In the genomic region with DNA sequence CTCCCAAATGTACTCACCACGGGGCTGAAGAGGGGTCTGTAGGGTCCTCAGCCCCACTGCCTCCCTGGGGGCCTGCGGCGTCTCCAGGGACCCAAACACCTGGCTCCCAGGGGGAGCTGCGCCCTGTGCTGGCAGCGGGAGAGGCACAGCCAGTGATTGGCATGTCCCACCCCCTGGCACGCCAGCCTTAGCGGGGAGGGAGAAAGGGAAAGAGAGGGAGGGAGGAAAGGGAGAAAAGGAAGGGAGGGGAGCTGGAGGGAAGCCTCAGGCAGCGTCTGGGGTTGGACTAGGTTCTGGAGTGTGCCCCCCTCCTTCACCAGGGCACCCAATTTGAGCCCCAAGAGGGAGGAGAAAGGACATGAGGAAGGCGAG, we compare ENCODE assay signal across 13 cellular contexts. TPM values are rescaled to one million over a fixed set of nuclear protein-coding genes. Genes with fewer than 3 reads are reported as not detected.
DNase-seq lines count a peak whose midpoint lies in the region; ATAC-seq, FAIRE-seq and TF ChIP-seq lines count a peak whose summit lies in the region.
"Had no signal": no experiment of that assay in that cellular context is flagged by ENCODE, and none has a peak within 500 bp of the region (broad histone marks: within the 10 kb centered on the region; RNA-seq: fewer than 3 reads in every experiment).

A gene with protein sequence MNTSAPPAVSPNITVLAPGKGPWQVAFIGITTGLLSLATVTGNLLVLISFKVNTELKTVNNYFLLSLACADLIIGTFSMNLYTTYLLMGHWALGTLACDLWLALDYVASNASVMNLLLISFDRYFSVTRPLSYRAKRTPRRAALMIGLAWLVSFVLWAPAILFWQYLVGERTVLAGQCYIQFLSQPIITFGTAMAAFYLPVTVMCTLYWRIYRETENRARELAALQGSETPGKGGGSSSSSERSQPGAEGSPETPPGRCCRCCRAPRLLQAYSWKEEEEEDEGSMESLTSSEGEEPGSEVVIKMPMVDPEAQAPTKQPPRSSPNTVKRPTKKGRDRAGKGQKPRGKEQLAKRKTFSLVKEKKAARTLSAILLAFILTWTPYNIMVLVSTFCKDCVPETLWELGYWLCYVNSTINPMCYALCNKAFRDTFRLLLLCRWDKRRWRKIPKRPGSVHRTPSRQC (minus strand): TSS at position 163 of the 372 bp plus-strand sequence. CDS start 10,263 bp downstream, outside the sequence.

- 0 out of 2 replicates have a peak within 1 kb of the TSS, but pooled peaks have one; percentile 14 for H3K9ac ChIP-seq in HCT116 (ENCODE audit: low read length)

- no peaks in the 10 kb centered on the region for H4K20me1 ChIP-seq in HCT116 (ENCODE audit: insufficient read depth)

- ATAC-seq in HCT116 = peak; percentile 63
- 0 out of 3 replicates have a peak, but pooled peaks have one; percentile 6 for ATAC-seq in RWPE2 (ENCODE audit: low read depth)

- TF ChIP-seq CTCF in HCT116 (IDR thresholded peaks at IDR 0.05 in 2 of 3, conservative IDR thresholded peaks at IDR 0.05 in 1 of 3; ENCODE audit: borderline replicate concordance in 1 of 3, insufficient read depth in 1 of 3, low read depth in 2 of 3, low read length in 2 of 3) (no peak), RWPE2 (IDR thresholded peaks at IDR 0.05; ENCODE audit: poor library complexity, severe bottlenecking) (no peak), prostate gland (IDR thresholded peaks at IDR 0.05) (peak in 2 of 4 experiments; percentile 13 to 22)

- H3K9me3 ChIP-seq in HCT116 (ENCODE audit: control insufficient read depth in 1 of 2, insufficient read depth in 1 of 2, low read depth in 1 of 2, low read length in 2 of 2) = no peaks in the 10 kb centered on the region
- no peaks in the 10 kb centered on the region for H3K9me3 ChIP-seq in RWPE2 (ENCODE audit: severe bottlenecking)
- H3K9me3 ChIP-seq in prostate gland = no peaks in the 10 kb centered on the region

- H3K4me3 ChIP-seq in HCT116 (replicated peaks in 1 of 2; ENCODE audit: low read depth in 1 of 2, low read length in 2 of 2) (peak within 1 kb of the TSS; percentile 13 to 32), RWPE2 (ENCODE audit: severe bottlenecking) (no peak within 1 kb of the TSS), prostate gland (peak within 1 kb of the TSS; percentile 35 to 52)

- H3K9me2 ChIP-seq in HCT116 (ENCODE audit: insufficient read depth) = no peaks in the 10 kb centered on the region

- H3K36me3 ChIP-seq in HCT116 (ENCODE audit: control insufficient read depth in 1 of 2, insufficient read depth in 2 of 2, low read length in 2 of 2) (no peaks in the 10 kb centered on the region), RWPE2 (ENCODE audit: low read depth) (no peaks in the 10 kb centered on the region), prostate gland (no peaks in the 10 kb centered on the region)

- peak within 1 kb of the TSS; percentile 73 for H3K4me2 ChIP-seq in HCT116 (ENCODE audit: low read length)

- TF ChIP-seq POLR2A in HCT116 (IDR thresholded peaks at IDR 0.05; ENCODE audit: borderline replicate concordance, extremely low read depth, insufficient read depth, insufficient read length) (no peak), prostate gland (IDR thresholded peaks at IDR 0.05) (no peak)

- no peaks in the 10 kb centered on the region for H3K79me2 ChIP-seq in HCT116 (ENCODE audit: insufficient read depth, low read length)

- intact Hi-C loops in HCT116 (cut with micrococcal nuclease) (no loop called here), prostate gland (cut with DNase I) (no loop called here)

- CTCF ChIA-PET in HCT116 (lab: Charles Lee) = interaction anchor here (1.1 to 2.3 kb wide), 4 partner anchors 12 to 100 kb away, joined by 3 to 8 read pairs (median 6); no protein-coding TSS in a partner anchor

- RAD21 ChIA-PET in HCT116 (lab: Charles Lee; ENCODE audit: low non-redundant PET in 1 of 2, low total read pairs in 2 of 2, uncharacterized antibody in 2 of 2, unreplicated experiment in 2 of 2) = interaction anchor here in 1 of 2 experiments (0.7 kb wide), 1 partner anchor 103 kb away, joined by 3 read pairs; no protein-coding TSS in a partner anchor

- H3K27ac ChIP-seq in HCT116 (ENCODE audit: low read depth, low read length) (no peak within 1 kb of the TSS), RWPE2 (ENCODE audit: poor library complexity, severe bottlenecking) (no peak within 1 kb of the TSS), prostate gland (peak within 1 kb of the TSS; percentile 74 to 91)

- peak within 1 kb of the TSS; percentile 54 for H2AFZ ChIP-seq in HCT116 (ENCODE audit: low read depth, low read length, poor library complexity, severe bottlenecking)

- POLR2A ChIA-PET in HCT116 (lab: Charles Lee) = interaction anchor here (0.6 kb wide), 1 partner anchor 446 kb away, joined by 3 read pairs; no protein-coding TSS in a partner anchor

- in situ Hi-C loops in G401 (cut with HindIII; ENCODE audit: low sequenced_read_pairs) = loop anchor here (5.0 kb wide), 1 partner anchor 86 kb away; no protein-coding TSS in a partner anchor

- BruUV-seq in HCT116 (replicated peaks; lab: Mats Ljungman, UMichigan) = no TSS peak

- H3K4me1 ChIP-seq in HCT116 (ENCODE audit: control insufficient read depth in 1 of 2, insufficient read depth in 2 of 2, low read length in 2 of 2) (peaks cover 7 to 17% of the 10 kb centered on the region in 2 experiments), RWPE2 (ENCODE audit: insufficient read depth, poor library complexity, severe bottlenecking) (no peaks in the 10 kb centered on the region), prostate gland (replicated peaks) (peaks cover 16% of the 10 kb centered on the region)

- 19% methylated on average over 9 of the region's 9 CpGs for WGBS in prostate gland

- TF ChIP-seq RAD21 in HCT116 (IDR thresholded peaks at IDR 0.05; ENCODE audit: low read depth) = no peak

- no peaks in the 10 kb centered on the region; the same call in 1 of the 2 replicates for H3K27me3 ChIP-seq in HCT116 (ENCODE audit: insufficient read depth, low read length)
- H3K27me3 ChIP-seq in RWPE2 (ENCODE audit: insufficient read depth, poor library complexity, severe bottlenecking) = peaks cover 59% of the 10 kb centered on the region
- no peaks in the 10 kb centered on the region for H3K27me3 ChIP-seq in prostate gland (replicated peaks; ENCODE audit: insufficient read depth)

- DNase-seq in HCT116 (ENCODE audit: low read depth, low spot score) (no peak), RWPE2 (ENCODE audit: low spot score) (no peak), frontal cortex (ENCODE audit: low spot score in 2 of 2) (no peak), prostate gland (ENCODE audit: low spot score) (peak; percentile 70), G401 (ENCODE audit: low spot score) (no peak), NCI-H748 (lab: John Stamatoyannopoulos, UW; ENCODE audit: unreplicated experiment) (no peak)
- no peak for DNase-seq in activated CD4-positive, alpha-beta T cell treated with anti-CD3 and anti-CD28 coated beads for 1 hour
- DNase-seq in stimulated activated CD4-positive, alpha-beta T cell treated with anti-CD3 and anti-CD28 coated beads, Interleukin-15, amount 100 ng/mL, for 24 hours = no peak
- DNase-seq: CD8-positive, alpha-beta memory T cell; glutamatergic neuron; Kasumi-1; NCI-H510A treated with DMSO at 0.1 percent for 48 hours; retina had no signal

- no peak for FAIRE-seq in frontal cortex (lab: Jason Lieb, UNC)

TF ChIP-seq in HCT116, 20 proteins besides CTCF, POLR2A, EP300 and RAD21 (continues in another document):
- TF ChIP-seq EGR1 (IDR thresholded peaks at IDR 0.05; ENCODE audit: low read depth) = no peak
- TF ChIP-seq, protein P1, sequence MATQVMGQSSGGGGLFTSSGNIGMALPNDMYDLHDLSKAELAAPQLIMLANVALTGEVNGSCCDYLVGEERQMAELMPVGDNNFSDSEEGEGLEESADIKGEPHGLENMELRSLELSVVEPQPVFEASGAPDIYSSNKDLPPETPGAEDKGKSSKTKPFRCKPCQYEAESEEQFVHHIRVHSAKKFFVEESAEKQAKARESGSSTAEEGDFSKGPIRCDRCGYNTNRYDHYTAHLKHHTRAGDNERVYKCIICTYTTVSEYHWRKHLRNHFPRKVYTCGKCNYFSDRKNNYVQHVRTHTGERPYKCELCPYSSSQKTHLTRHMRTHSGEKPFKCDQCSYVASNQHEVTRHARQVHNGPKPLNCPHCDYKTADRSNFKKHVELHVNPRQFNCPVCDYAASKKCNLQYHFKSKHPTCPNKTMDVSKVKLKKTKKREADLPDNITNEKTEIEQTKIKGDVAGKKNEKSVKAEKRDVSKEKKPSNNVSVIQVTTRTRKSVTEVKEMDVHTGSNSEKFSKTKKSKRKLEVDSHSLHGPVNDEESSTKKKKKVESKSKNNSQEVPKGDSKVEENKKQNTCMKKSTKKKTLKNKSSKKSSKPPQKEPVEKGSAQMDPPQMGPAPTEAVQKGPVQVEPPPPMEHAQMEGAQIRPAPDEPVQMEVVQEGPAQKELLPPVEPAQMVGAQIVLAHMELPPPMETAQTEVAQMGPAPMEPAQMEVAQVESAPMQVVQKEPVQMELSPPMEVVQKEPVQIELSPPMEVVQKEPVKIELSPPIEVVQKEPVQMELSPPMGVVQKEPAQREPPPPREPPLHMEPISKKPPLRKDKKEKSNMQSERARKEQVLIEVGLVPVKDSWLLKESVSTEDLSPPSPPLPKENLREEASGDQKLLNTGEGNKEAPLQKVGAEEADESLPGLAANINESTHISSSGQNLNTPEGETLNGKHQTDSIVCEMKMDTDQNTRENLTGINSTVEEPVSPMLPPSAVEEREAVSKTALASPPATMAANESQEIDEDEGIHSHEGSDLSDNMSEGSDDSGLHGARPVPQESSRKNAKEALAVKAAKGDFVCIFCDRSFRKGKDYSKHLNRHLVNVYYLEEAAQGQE (IDR thresholded peaks at IDR 0.05; ENCODE audit: low read depth) = no peak
- TF ChIP-seq EZH2phosphoT487 (IDR thresholded peaks at IDR 0.05; ENCODE audit: borderline replicate concordance) = no peak
- TF ChIP-seq, protein P2, sequence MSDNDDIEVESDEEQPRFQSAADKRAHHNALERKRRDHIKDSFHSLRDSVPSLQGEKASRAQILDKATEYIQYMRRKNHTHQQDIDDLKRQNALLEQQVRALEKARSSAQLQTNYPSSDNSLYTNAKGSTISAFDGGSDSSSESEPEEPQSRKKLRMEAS (IDR thresholded peaks at IDR 0.05) = no peak
- no peak for TF ChIP-seq SRF (IDR thresholded peaks at IDR 0.05; ENCODE audit: low read depth)
- TF ChIP-seq ZFX (IDR thresholded peaks at IDR 0.05) = no peak

RNA-seq across cellular contexts. Expression of the gene that starts here (rescaled TPM):
- total RNA-seq in HCT116 (2021; ENCODE audit: unreplicated experiment) = 0.10 TPM
- polyA plus RNA-seq in HCT116 (2012) = 0.23 TPM in 1 of 2 replicates, not detected in the other
- total RNA-seq in frontal cortex = 14.3 TPM
- total RNA-seq in prostate gland = 100 to 1,000 TPM in 1 of 2 donors, 10 to 100 TPM in 1; 38.1 to 107 TPM
- total RNA-seq in G401 (2014; rRNA removed; shearing (Covaris generic)) = not detected in 2 replicates
- total RNA-seq: CD8-positive, alpha-beta memory T cell had no signal
- polyA plus RNA-seq: CD8-positive, alpha-beta memory T cell had no signal

Comparison
In these comparisons a context has a peak if more than half of its experiments do, and no peak if none do; other contexts are left out.
1. RNA of the gene that starts here (total RNA-seq): 38.1 to 107 TPM in prostate gland and 14.3 TPM in frontal cortex (single experiment); 0.10 TPM in HCT116 (single experiment) and not detected in G401; every median in the first group is over 10 times any median in the second.
2. Peak in ATAC-seq, H3K4me3 ChIP-seq, H3K9ac ChIP-seq and H3K4me2 ChIP-seq in HCT116; RNA of the gene not detected or under 1 TPM.
3. H3K27ac ChIP-seq: peak in prostate gland (2 of 2); none in HCT116 (single experiment) and RWPE2 (single experiment).